In the genomic region with DNA sequence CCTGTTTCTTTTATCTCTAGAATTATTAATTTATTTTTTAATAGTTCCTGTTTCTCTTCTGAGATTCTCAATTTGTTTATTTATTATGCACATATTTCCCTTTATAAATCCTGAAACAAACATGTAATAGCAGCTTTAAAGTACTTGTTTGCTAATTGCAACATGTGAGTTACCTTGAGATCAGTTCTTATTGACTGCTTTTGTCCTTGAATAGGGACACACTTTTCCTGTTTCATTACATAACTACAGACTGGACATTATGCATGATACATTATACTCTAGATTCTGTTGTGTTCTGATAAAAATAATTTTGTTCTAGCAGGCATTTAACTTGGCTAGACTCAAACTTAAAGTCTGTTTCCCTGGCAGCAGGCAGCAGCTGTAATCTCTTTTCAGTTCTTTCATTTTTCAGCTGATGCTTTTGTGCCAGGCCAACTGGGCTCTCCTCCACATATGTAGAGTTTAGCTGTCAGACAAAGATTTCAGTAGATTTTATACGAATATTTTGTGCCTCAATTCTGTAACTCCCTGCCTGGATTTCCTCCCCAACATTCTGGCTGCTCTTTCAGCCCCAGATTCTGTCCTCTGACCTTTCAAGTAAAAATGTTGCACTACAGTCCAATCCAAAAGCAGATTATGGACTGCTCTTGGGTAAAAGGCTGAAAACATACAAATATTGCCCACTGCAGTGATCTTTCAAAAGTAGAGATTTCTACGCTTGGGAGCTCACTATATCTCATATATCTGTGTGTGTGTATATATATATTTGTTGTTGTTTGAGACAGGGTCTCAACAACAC, we compare ENCODE assay signal across 1 cellular context.
A peak's percentile ranks its signal among the peaks of the same experiment; 100 is the strongest.
TF ChIP-seq lines count a peak whose summit lies in the region.

No MANE protein-coding gene starts in this region.

TF ChIP-seq in HepG2, 621 proteins besides CTCF, POLR2A, EP300 and RAD21 (continued from another document and continues in another):
- TF ChIP-seq BATF2 (CRISPR knock-in tag; IDR thresholded peaks at IDR 0.05) (no peak), CCDC6 (CRISPR knock-in tag; IDR thresholded peaks at IDR 0.05) (no peak), FOXP4 (CRISPR knock-in tag; IDR thresholded peaks at IDR 0.05) (peak; percentile 92), ZNF781 (CRISPR knock-in tag; IDR thresholded peaks at IDR 0.05; ENCODE audit: borderline replicate concordance, not compliant biosample characterization) (no peak), ZNF335 (CRISPR knock-in tag; IDR thresholded peaks at IDR 0.05) (no peak), ZSCAN12 (CRISPR knock-in tag; IDR thresholded peaks at IDR 0.05) (no peak), ZKSCAN8 (CRISPR knock-in tag; IDR thresholded peaks at IDR 0.05; ENCODE audit: borderline replicate concordance) (no peak), TEAD3 (CRISPR knock-in tag; optimal IDR thresholded peaks at IDR 0.05; ENCODE audit: borderline replicate concordance) (no peak), ZNF207 (IDR thresholded peaks at IDR 0.05; ENCODE audit: borderline replicate concordance) (no peak), PCBP2 (optimal IDR thresholded peaks at IDR 0.05; ENCODE audit: low read depth, low read length, poor library complexity, severe bottlenecking) (no peak), TAF15 (IDR thresholded peaks at IDR 0.05; ENCODE audit: low read depth, low read length, poor library complexity, severe bottlenecking) (no peak), ZBTB38 (CRISPR knock-in tag; IDR thresholded peaks at IDR 0.05) (no peak), ZNF496 (CRISPR knock-in tag; IDR thresholded peaks at IDR 0.05; ENCODE audit: insufficient replicate concordance) (no peak), KLF11 (CRISPR knock-in tag; IDR thresholded peaks at IDR 0.05) (no peak), NFYC (CRISPR knock-in tag; IDR thresholded peaks at IDR 0.05) (no peak), HOXA7 (CRISPR knock-in tag; IDR thresholded peaks at IDR 0.05) (no peak), ETV6 (CRISPR knock-in tag; conservative IDR thresholded peaks at IDR 0.05) (no peak), ZFP90 (CRISPR knock-in tag; IDR thresholded peaks at IDR 0.05; ENCODE audit: borderline replicate concordance) (no peak), ZNF234 (CRISPR knock-in tag; conservative IDR thresholded peaks at IDR 0.05) (no peak), PBX3 (CRISPR knock-in tag; IDR thresholded peaks at IDR 0.05; ENCODE audit: borderline replicate concordance) (no peak), ZNF451 (CRISPR knock-in tag; IDR thresholded peaks at IDR 0.05) (no peak), SOX13 (IDR thresholded peaks at IDR 0.05) (no peak), SOX13 (CRISPR knock-in tag; conservative IDR thresholded peaks at IDR 0.05 in 1 of 2, IDR thresholded peaks at IDR 0.05 in 1 of 2) (peak in 1 of 2 experiments; percentile 86; a peak in 2 of 4 replicates), ZSCAN29 (CRISPR knock-in tag; conservative IDR thresholded peaks at IDR 0.05) (no peak), FOXJ3 (CRISPR knock-in tag; IDR thresholded peaks at IDR 0.05; ENCODE audit: borderline replicate concordance) (peak; percentile 94; the same call in 1 of the 2 replicates), GATA4 (IDR thresholded peaks at IDR 0.05; ENCODE audit: borderline replicate concordance, low read depth) (no peak), SAFB2 (CRISPR knock-in tag; IDR thresholded peaks at IDR 0.05; ENCODE audit: borderline replicate concordance, low read depth) (no peak), ZBTB21 (CRISPR knock-in tag; IDR thresholded peaks at IDR 0.05) (no peak), ZNF879 (CRISPR knock-in tag; IDR thresholded peaks at IDR 0.05) (no peak), ZNF7 (CRISPR knock-in tag; IDR thresholded peaks at IDR 0.05) (no peak), NPAS2 (CRISPR knock-in tag; IDR thresholded peaks at IDR 0.05; ENCODE audit: borderline replicate concordance) (no peak), ZNF839 (CRISPR knock-in tag; IDR thresholded peaks at IDR 0.05; ENCODE audit: borderline replicate concordance) (no peak), DMAP1 (CRISPR knock-in tag; IDR thresholded peaks at IDR 0.05) (no peak), ZNF558 (CRISPR knock-in tag; IDR thresholded peaks at IDR 0.05; ENCODE audit: borderline replicate concordance) (no peak), ZFP91 (CRISPR knock-in tag; IDR thresholded peaks at IDR 0.05; ENCODE audit: borderline replicate concordance) (no peak), ZNF12 (CRISPR knock-in tag; IDR thresholded peaks at IDR 0.05) (no peak), SIX1 (CRISPR knock-in tag; IDR thresholded peaks at IDR 0.05; ENCODE audit: borderline replicate concordance) (peak; percentile 58; the same call in 1 of the 2 replicates), ZNF503 (CRISPR knock-in tag; IDR thresholded peaks at IDR 0.05) (peak; percentile 79), ZNF724P (CRISPR knock-in tag; IDR thresholded peaks at IDR 0.05; ENCODE audit: borderline replicate concordance) (no peak), ZNF317 (CRISPR knock-in tag; IDR thresholded peaks at IDR 0.05) (peak; percentile 44; the same call in 1 of the 2 replicates)
- TF ChIP-seq, protein P1, sequence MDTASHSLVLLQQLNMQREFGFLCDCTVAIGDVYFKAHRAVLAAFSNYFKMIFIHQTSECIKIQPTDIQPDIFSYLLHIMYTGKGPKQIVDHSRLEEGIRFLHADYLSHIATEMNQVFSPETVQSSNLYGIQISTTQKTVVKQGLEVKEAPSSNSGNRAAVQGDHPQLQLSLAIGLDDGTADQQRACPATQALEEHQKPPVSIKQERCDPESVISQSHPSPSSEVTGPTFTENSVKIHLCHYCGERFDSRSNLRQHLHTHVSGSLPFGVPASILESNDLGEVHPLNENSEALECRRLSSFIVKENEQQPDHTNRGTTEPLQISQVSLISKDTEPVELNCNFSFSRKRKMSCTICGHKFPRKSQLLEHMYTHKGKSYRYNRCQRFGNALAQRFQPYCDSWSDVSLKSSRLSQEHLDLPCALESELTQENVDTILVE (CRISPR knock-in tag; IDR thresholded peaks at IDR 0.05): peak; percentile 56; the same call in 1 of the 2 replicates
- TF ChIP-seq, protein P2, sequence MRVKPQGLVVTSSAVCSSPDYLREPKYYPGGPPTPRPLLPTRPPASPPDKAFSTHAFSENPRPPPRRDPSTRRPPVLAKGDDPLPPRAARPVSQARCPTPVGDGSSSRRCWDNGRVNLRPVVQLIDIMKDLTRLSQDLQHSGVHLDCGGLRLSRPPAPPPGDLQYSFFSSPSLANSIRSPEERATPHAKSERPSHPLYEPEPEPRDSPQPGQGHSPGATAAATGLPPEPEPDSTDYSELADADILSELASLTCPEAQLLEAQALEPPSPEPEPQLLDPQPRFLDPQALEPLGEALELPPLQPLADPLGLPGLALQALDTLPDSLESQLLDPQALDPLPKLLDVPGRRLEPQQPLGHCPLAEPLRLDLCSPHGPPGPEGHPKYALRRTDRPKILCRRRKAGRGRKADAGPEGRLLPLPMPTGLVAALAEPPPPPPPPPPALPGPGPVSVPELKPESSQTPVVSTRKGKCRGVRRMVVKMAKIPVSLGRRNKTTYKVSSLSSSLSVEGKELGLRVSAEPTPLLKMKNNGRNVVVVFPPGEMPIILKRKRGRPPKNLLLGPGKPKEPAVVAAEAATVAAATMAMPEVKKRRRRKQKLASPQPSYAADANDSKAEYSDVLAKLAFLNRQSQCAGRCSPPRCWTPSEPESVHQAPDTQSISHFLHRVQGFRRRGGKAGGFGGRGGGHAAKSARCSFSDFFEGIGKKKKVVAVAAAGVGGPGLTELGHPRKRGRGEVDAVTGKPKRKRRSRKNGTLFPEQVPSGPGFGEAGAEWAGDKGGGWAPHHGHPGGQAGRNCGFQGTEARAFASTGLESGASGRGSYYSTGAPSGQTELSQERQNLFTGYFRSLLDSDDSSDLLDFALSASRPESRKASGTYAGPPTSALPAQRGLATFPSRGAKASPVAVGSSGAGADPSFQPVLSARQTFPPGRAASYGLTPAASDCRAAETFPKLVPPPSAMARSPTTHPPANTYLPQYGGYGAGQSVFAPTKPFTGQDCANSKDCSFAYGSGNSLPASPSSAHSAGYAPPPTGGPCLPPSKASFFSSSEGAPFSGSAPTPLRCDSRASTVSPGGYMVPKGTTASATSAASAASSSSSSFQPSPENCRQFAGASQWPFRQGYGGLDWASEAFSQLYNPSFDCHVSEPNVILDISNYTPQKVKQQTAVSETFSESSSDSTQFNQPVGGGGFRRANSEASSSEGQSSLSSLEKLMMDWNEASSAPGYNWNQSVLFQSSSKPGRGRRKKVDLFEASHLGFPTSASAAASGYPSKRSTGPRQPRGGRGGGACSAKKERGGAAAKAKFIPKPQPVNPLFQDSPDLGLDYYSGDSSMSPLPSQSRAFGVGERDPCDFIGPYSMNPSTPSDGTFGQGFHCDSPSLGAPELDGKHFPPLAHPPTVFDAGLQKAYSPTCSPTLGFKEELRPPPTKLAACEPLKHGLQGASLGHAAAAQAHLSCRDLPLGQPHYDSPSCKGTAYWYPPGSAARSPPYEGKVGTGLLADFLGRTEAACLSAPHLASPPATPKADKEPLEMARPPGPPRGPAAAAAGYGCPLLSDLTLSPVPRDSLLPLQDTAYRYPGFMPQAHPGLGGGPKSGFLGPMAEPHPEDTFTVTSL (CRISPR knock-in tag; IDR thresholded peaks at IDR 0.05; ENCODE audit: borderline replicate concordance): peak; percentile 79; the same call in 1 of the 2 replicates
- TF ChIP-seq, protein P3, sequence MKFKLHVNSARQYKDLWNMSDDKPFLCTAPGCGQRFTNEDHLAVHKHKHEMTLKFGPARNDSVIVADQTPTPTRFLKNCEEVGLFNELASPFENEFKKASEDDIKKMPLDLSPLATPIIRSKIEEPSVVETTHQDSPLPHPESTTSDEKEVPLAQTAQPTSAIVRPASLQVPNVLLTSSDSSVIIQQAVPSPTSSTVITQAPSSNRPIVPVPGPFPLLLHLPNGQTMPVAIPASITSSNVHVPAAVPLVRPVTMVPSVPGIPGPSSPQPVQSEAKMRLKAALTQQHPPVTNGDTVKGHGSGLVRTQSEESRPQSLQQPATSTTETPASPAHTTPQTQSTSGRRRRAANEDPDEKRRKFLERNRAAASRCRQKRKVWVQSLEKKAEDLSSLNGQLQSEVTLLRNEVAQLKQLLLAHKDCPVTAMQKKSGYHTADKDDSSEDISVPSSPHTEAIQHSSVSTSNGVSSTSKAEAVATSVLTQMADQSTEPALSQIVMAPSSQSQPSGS (CRISPR knock-in tag; IDR thresholded peaks at IDR 0.05): peak; percentile 85; the same call in 1 of the 2 replicates
- TF ChIP-seq, protein P4, sequence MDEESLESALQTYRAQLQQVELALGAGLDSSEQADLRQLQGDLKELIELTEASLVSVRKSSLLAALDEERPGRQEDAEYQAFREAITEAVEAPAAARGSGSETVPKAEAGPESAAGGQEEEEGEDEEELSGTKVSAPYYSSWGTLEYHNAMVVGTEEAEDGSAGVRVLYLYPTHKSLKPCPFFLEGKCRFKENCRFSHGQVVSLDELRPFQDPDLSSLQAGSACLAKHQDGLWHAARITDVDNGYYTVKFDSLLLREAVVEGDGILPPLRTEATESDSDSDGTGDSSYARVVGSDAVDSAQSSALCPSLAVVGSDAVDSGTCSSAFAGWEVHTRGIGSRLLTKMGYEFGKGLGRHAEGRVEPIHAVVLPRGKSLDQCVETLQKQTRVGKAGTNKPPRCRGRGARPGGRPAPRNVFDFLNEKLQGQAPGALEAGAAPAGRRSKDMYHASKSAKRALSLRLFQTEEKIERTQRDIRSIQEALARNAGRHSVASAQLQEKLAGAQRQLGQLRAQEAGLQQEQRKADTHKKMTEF (CRISPR knock-in tag; IDR thresholded peaks at IDR 0.05): peak; percentile 66; the same call in 1 of the 2 replicates
